ENCODE assay signal across 8 cellular contexts in genomic region chr20:38433304-38433972, GRCh38. TPM values are rescaled to one million over a fixed set of nuclear protein-coding genes. Genes with fewer than 3 reads are reported as not detected.
DNase-seq lines count a peak whose midpoint lies in the region; ATAC-seq and TF ChIP-seq lines count a peak whose summit lies in the region.

No MANE protein-coding gene starts in this region.

- no peaks in the 10 kb centered on the region for H3K27me3 ChIP-seq in CD4-positive, alpha-beta memory T cell (ENCODE audit: insufficient read depth, low read length)
- H3K27me3 ChIP-seq in Loucy (ENCODE audit: insufficient read depth, low read length, poor library complexity, severe bottlenecking) = peaks cover 9% of the 10 kb centered on the region

- POLR2A ChIA-PET in CD4-positive, alpha-beta memory T cell (lab: Charles Lee; ENCODE audit: partially characterized antibody) = interaction anchor here (1.4 to 5.2 kb wide), 3 partner anchors 13 to 40 kb away, joined by 3 to 170 read pairs (median 42); partner anchors contain the start of gene RALGAPB

- no peak for ATAC-seq in natural killer cell treated with Interleukin-12 subunit alpha and Interleukin-12 subunit beta and Interleukin-15 and Interleukin-18, amount 100 ng/mL, for 72 hours
- no peak for ATAC-seq in GM21390 (IDR thresholded peaks at IDR 0.05; ENCODE audit: unreplicated experiment)
- ATAC-seq in GM18867 (IDR thresholded peaks at IDR 0.05; ENCODE audit: unreplicated experiment) = no peak

- H3K27ac ChIP-seq in CD4-positive, alpha-beta memory T cell (ENCODE audit: low read depth, low read length) = peak overlapping the region; percentile 75

- peak overlapping the region; percentile 97 for H3K9ac ChIP-seq in Loucy (ENCODE audit: low read depth, low read length, poor library complexity, severe bottlenecking)

- H3K79me2 ChIP-seq in Loucy (ENCODE audit: insufficient read depth, low read length) = peaks cover 66% of the 10 kb centered on the region

- H3K9me2 ChIP-seq in Loucy (replicated peaks; ENCODE audit: low read depth, low read length) = no peaks in the 10 kb centered on the region

- H3K36me3 Mint-ChIP-seq in CD4-positive, alpha-beta memory T cell = peaks cover 42 to 60% of the 10 kb centered on the region in 2 donors
- peaks cover 28% of the 10 kb centered on the region for H3K36me3 Mint-ChIP-seq in natural killer cell treated with Interleukin-12 subunit alpha and Interleukin-12 subunit beta and Interleukin-15 and Interleukin-18, amount 100 ng/mL, for 72 hours

- no peak for TF ChIP-seq CTCF in Loucy (conservative IDR thresholded peaks at IDR 0.05; ENCODE audit: low read length)
- no peak for TF ChIP-seq CTCF in choroid plexus epithelial cell (conservative IDR thresholded peaks at IDR 0.05; ENCODE audit: low read depth, low read length)

- H3K9me3 Mint-ChIP-seq in CD4-positive, alpha-beta memory T cell = peaks cover 0 to 2% (median 0%) of the 10 kb centered on the region in 8 donors
- no peaks in the 10 kb centered on the region for H3K9me3 Mint-ChIP-seq in natural killer cell treated with Interleukin-12 subunit alpha and Interleukin-12 subunit beta and Interleukin-15 and Interleukin-18, amount 100 ng/mL, for 72 hours

- H3K4me3 Mint-ChIP-seq in CD4-positive, alpha-beta memory T cell = peak overlapping the region; percentile 91 to 97 (median 94)
- peak overlapping the region; percentile 95 for H3K4me3 Mint-ChIP-seq in natural killer cell treated with Interleukin-12 subunit alpha and Interleukin-12 subunit beta and Interleukin-15 and Interleukin-18, amount 100 ng/mL, for 72 hours

- DNase-seq in CD4-positive, alpha-beta memory T cell = no peak
- DNase-seq in choroid plexus epithelial cell (ENCODE audit: low read depth) = no peak
- no peak for DNase-seq in natural killer cell treated with Interleukin-12 subunit alpha and Interleukin-12 subunit beta and Interleukin-15 and Interleukin-18, amount 100 ng/mL, for 72 hours (ENCODE audit: low spot score)
- no peak for DNase-seq in NCI-H2171 treated with DMSO at 0.1 percent for 48 hours (lab: John Stamatoyannopoulos, UW)
- DNase-seq in NCI-H1417 treated with DMSO at 0.1 percent for 48 hours (lab: John Stamatoyannopoulos, UW) = no peak

- H3K9me3 ChIP-seq in CD4-positive, alpha-beta memory T cell (ENCODE audit: control insufficient read depth in 1 of 2, low read length in 2 of 2) = no peaks in the 10 kb centered on the region
- no peaks in the 10 kb centered on the region for H3K9me3 ChIP-seq in Loucy (ENCODE audit: insufficient read depth, low read depth, low read length)

- no peaks in the 10 kb centered on the region for H3K27me3 Mint-ChIP-seq in CD4-positive, alpha-beta memory T cell
- H3K27me3 Mint-ChIP-seq in natural killer cell treated with Interleukin-12 subunit alpha and Interleukin-12 subunit beta and Interleukin-15 and Interleukin-18, amount 100 ng/mL, for 72 hours = peaks cover 1% of the 10 kb centered on the region in 2 donors

- CTCF ChIA-PET in CD4-positive, alpha-beta memory T cell (lab: Charles Lee; ENCODE audit: partially characterized antibody) = interaction anchor here (1.1 to 5.8 kb wide), 3 partner anchors 11 to 39 kb away, joined by 3 to 105 read pairs (median 34); partner anchors contain the start of gene RALGAPB

- intact Hi-C loops in CD4-positive, alpha-beta memory T cell (cut with micrococcal nuclease) = no loop called here

- H3K4me1 Mint-ChIP-seq in CD4-positive, alpha-beta memory T cell = peaks cover 23 to 64% (median 46%) of the 10 kb centered on the region in 4 donors
- peaks cover 38 to 41% of the 10 kb centered on the region in 2 donors for H3K4me1 Mint-ChIP-seq in natural killer cell treated with Interleukin-12 subunit alpha and Interleukin-12 subunit beta and Interleukin-15 and Interleukin-18, amount 100 ng/mL, for 72 hours (ENCODE audit: low read depth in 2 of 2)

- H4K20me1 ChIP-seq in Loucy (ENCODE audit: insufficient read depth, low read length, poor library complexity, severe bottlenecking) = peaks cover 62% of the 10 kb centered on the region

- H2AFZ ChIP-seq in Loucy (ENCODE audit: low read length) = no peak overlapping the region

- H3K4me1 ChIP-seq in CD4-positive, alpha-beta memory T cell (ENCODE audit: insufficient read depth, low read length) = peaks cover 30% of the 10 kb centered on the region
- H3K4me1 ChIP-seq in Loucy (ENCODE audit: insufficient read depth, low read length, poor library complexity, severe bottlenecking) = peaks cover 43% of the 10 kb centered on the region

- no peaks in the 10 kb centered on the region for H3F3A ChIP-seq in Loucy (ENCODE audit: low read depth)

- peak overlapping the region; percentile 79 for H3K4me2 ChIP-seq in Loucy (ENCODE audit: low read depth, low read length, poor library complexity, severe bottlenecking)

- H3K36me3 ChIP-seq in CD4-positive, alpha-beta memory T cell (ENCODE audit: insufficient read depth, low read length) = peaks cover 39% of the 10 kb centered on the region
- peaks cover 40% of the 10 kb centered on the region; the same call in 1 of the 2 replicates for H3K36me3 ChIP-seq in Loucy (ENCODE audit: insufficient read depth, low read length)

- peak overlapping the region; percentile 95 to 98 (median 96) for H3K27ac Mint-ChIP-seq in CD4-positive, alpha-beta memory T cell
- peak overlapping the region; percentile 92 to 94 for H3K27ac Mint-ChIP-seq in natural killer cell treated with Interleukin-12 subunit alpha and Interleukin-12 subunit beta and Interleukin-15 and Interleukin-18, amount 100 ng/mL, for 72 hours

- peak overlapping the region in 1 of 2 donors; percentile 88 for H3K4me3 ChIP-seq in CD4-positive, alpha-beta memory T cell (ENCODE audit: low read length in 2 of 2)
- H3K4me3 ChIP-seq in Loucy (ENCODE audit: low read length, poor library complexity, severe bottlenecking) = peak overlapping the region; percentile 81
- peak overlapping the region; percentile 93 for H3K4me3 ChIP-seq in choroid plexus epithelial cell (ENCODE audit: low read depth, low read length)

RNA-seq across cellular contexts. Expression of gene SNHG17, which starts 1.7 kb away (rescaled TPM):
- 10 to 100 TPM; 46.0 to 49.8 TPM for total RNA-seq in CD4-positive, alpha-beta memory T cell
- 100 to 1,000 TPM in 1 of 2 donors, 10 to 100 TPM in 1; 43.7 to 109 TPM for polyA plus RNA-seq in CD4-positive, alpha-beta memory T cell
- 100 to 1,000 TPM in 1 of 2 donors, 10 to 100 TPM in 1; 71.4 to 182 TPM for total RNA-seq in natural killer cell treated with Interleukin-12 subunit alpha and Interleukin-12 subunit beta and Interleukin-15 and Interleukin-18, amount 100 ng/mL, for 72 hours

RNA-seq across cellular contexts. Expression of gene RALGAPB, which starts 39.2 kb away (rescaled TPM):
- total RNA-seq in CD4-positive, alpha-beta memory T cell = 10 to 100 TPM; 54.8 to 57.4 TPM
- polyA plus RNA-seq in CD4-positive, alpha-beta memory T cell = 10 to 100 TPM in 1 of 2 donors, 1 to 10 TPM in 1; 9.0 to 15.6 TPM
- 10 to 100 TPM; 37.7 to 41.4 TPM for total RNA-seq in natural killer cell treated with Interleukin-12 subunit alpha and Interleukin-12 subunit beta and Interleukin-15 and Interleukin-18, amount 100 ng/mL, for 72 hours
